8 cellular contexts compared by ENCODE assay signal in the genomic region with DNA sequence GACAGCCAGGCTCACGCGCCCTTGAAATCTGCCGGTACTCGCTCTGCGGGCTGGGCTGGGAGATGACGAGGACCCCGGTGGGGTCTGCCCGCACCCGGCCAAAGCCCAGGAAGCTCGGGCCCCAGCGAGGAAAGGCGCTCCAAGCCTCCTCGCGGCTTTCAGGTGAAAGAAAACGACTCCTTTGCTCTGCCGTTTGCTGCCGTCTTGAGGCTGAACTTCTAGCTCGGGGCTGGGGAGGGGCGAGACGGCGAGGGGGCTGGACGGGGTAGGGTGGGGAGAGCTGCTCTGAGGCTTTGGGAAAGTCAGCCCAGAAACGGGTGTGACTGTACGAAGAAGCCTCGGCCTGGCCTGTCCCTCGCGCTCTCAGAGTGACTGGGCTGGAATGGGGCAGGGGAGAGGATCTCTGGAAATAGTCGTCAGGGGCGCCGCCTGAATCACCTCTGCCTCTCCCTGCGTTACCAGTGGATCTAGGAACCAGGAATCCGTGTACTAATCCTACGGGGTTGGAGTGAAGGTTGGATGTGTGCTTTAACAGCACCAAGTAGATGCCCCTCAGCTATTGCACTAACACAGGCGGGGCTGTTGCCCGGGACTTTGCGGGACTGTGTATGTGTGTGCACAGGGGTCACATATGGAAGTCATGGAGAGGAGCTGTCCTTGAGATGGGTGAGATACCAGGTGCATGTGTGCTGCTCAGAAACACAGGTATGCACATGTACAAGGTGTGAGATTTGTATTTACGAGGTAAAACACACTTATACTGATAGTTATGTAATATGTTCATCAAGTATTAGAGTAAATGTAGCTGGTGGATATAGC. TPM values are rescaled to one million over a fixed set of nuclear protein-coding genes. Genes with fewer than 3 reads are reported as not detected.
A peak's percentile ranks its signal among the peaks of the same experiment; 100 is the strongest.
DNase-seq lines count a peak whose midpoint lies in the region; ATAC-seq, FAIRE-seq and TF ChIP-seq lines count a peak whose summit lies in the region.

No MANE protein-coding gene starts in this region.

- TF ChIP-seq RAD21 in IMR-90 (IDR thresholded peaks at IDR 0.05; ENCODE audit: low read length) (no peak), neural cell (conservative IDR thresholded peaks at IDR 0.05) (no peak)

- H3K4ac ChIP-seq in IMR-90 (ENCODE audit: low read depth, low read length): no peak overlapping the region

- H2BK120ac ChIP-seq in IMR-90 (ENCODE audit: low read depth, low read length): no peak overlapping the region

- FAIRE-seq in GM12891 (lab: Jason Lieb, UNC): no peak

- ATAC-seq in IMR-90 (ENCODE audit: low read depth): no peak
- ATAC-seq in GM18858 (IDR thresholded peaks at IDR 0.05; ENCODE audit: unreplicated experiment): no peak

- peak overlapping the region; percentile 58 for H2AFZ ChIP-seq in IMR-90 (replicated peaks; ENCODE audit: low read length, poor library complexity)
- H2AFZ ChIP-seq in neural cell (ENCODE audit: low read depth, low read length): no peak overlapping the region

- H3K9me3 ChIP-seq in IMR-90 (ENCODE audit: control insufficient read depth, insufficient read depth, low read length) (peaks cover 7% of the 10 kb centered on the region), neural cell (ENCODE audit: low read length) (no peaks in the 10 kb centered on the region)
- no peaks in the 10 kb centered on the region for H3K9me3 ChIP-seq in effector memory CD4-positive, alpha-beta T cell (ENCODE audit: control insufficient read depth, low read length)

- H2BK20ac ChIP-seq in IMR-90 (ENCODE audit: low read depth, low read length): no peak overlapping the region

- no peak overlapping the region for H3K18ac ChIP-seq in IMR-90 (ENCODE audit: low read depth, low read length)

- no peak overlapping the region for H3K56ac ChIP-seq in IMR-90 (ENCODE audit: extremely low read depth, insufficient read depth, low read length)

- H3K4me1 ChIP-seq in IMR-90 (ENCODE audit: control insufficient read depth, insufficient read depth, low read length): peaks cover 2% of the 10 kb centered on the region; the same call in 1 of the 2 replicates
- peaks cover 52% of the 10 kb centered on the region for H3K4me1 ChIP-seq in effector memory CD4-positive, alpha-beta T cell (ENCODE audit: control insufficient read depth, insufficient read depth, low read length, poor library complexity, severe bottlenecking)

- no peak overlapping the region for H2AK9ac ChIP-seq in IMR-90 (replicated peaks; ENCODE audit: low read depth, low read length, poor library complexity)

- TF ChIP-seq CTCF in IMR-90 (conservative IDR thresholded peaks at IDR 0.05; ENCODE audit: low read depth, low read length): no peak
- no peak for TF ChIP-seq CTCF in neural cell (IDR thresholded peaks at IDR 0.05; ENCODE audit: poor library complexity, severe bottlenecking)

- TF ChIP-seq POLR2A in IMR-90 (IDR thresholded peaks at IDR 0.05; ENCODE audit: low read depth, low read length): no peak
- TF ChIP-seq POLR2A in GM12891 (IDR thresholded peaks at IDR 0.05; ENCODE audit: low read depth, low read length): no peak

- H4K20me1 ChIP-seq in IMR-90 (ENCODE audit: insufficient read depth, low read length) (peaks cover 10% of the 10 kb centered on the region), neural cell (ENCODE audit: insufficient read depth) (no peaks in the 10 kb centered on the region)

- no peaks in the 10 kb centered on the region for H3F3A ChIP-seq in neural cell (ENCODE audit: insufficient read depth, low read length, poor library complexity, severe bottlenecking)

- dilution Hi-C loops in IMR-90 (cut with HindIII; ENCODE audit: low sequenced_read_pairs, unreplicated experiment): no loop called here

- H3K23ac ChIP-seq in IMR-90 (ENCODE audit: low read depth, low read length): no peak overlapping the region

- no peaks in the 10 kb centered on the region for H3K79me1 ChIP-seq in IMR-90 (ENCODE audit: low read depth in 1 of 2, low read length in 2 of 2)

- no peaks in the 10 kb centered on the region for H3K9me2 ChIP-seq in neural cell (ENCODE audit: insufficient read depth, low read length)

- H4K91ac ChIP-seq in IMR-90 (ENCODE audit: insufficient read depth, low read depth, low read length): no peak overlapping the region

- H3K27ac ChIP-seq in IMR-90 (ENCODE audit: insufficient read depth, low read length) (no peak overlapping the region), neural cell (ENCODE audit: low read length) (no peak overlapping the region)
- H3K27ac ChIP-seq in effector memory CD4-positive, alpha-beta T cell (ENCODE audit: insufficient read depth, low read length, poor library complexity, severe bottlenecking): no peak overlapping the region

- no peaks in the 10 kb centered on the region for H3K36me3 ChIP-seq in IMR-90 (ENCODE audit: control insufficient read depth, insufficient read depth, low read length)
- no peaks in the 10 kb centered on the region for H3K36me3 ChIP-seq in effector memory CD4-positive, alpha-beta T cell (ENCODE audit: control insufficient read depth, insufficient read depth, low read length)
- H3K36me3 ChIP-seq in neural cell (ENCODE audit: insufficient read depth, low read length): no peaks in the 10 kb centered on the region

- H3K9ac ChIP-seq in IMR-90 (ENCODE audit: low read depth, low read length): no peak overlapping the region
- H3K9ac ChIP-seq in neural cell (ENCODE audit: low read length): no peak overlapping the region

- peak overlapping the region; percentile 80; the same call in 1 of the 2 replicates for H3K4me2 ChIP-seq in IMR-90 (ENCODE audit: low read depth, low read length)
- H3K4me2 ChIP-seq in neural cell (ENCODE audit: low read length): no peak overlapping the region

- POLR2A ChIA-PET in IMR-90 (lab: Charles Lee; ENCODE audit: unreplicated experiment): no interaction called here

- no peak overlapping the region for H2AK5ac ChIP-seq in IMR-90 (ENCODE audit: low read depth, low read length)

- no peak overlapping the region for H2BK5ac ChIP-seq in IMR-90 (ENCODE audit: low read depth, low read length, poor library complexity, severe bottlenecking)

- H4K8ac ChIP-seq in IMR-90 (ENCODE audit: low read depth in 2 of 2, low read length in 2 of 2): no peak overlapping the region

- H3K79me2 ChIP-seq in neural cell (replicated peaks; ENCODE audit: insufficient read depth, low read length): no peaks in the 10 kb centered on the region

- in situ Hi-C loops in IMR-90 (cut with MboI; ENCODE audit: low sequenced_read_pairs): no loop called here

- 0 out of 2 replicates have a peak, but pooled peaks cover 3% of the 10 kb centered on the region for H3K9me1 ChIP-seq in IMR-90 (ENCODE audit: insufficient read depth, low read length)

- intact Hi-C loops in IMR-90 (cut with micrococcal nuclease): no loop called here

- H3K27me3 ChIP-seq in IMR-90 (ENCODE audit: control insufficient read depth, insufficient read depth, low read length) (peaks cover 98% of the 10 kb centered on the region), neural cell (ENCODE audit: insufficient read depth, low read depth, low read length) (peaks cover 99% of the 10 kb centered on the region)
- H3K27me3 ChIP-seq in effector memory CD4-positive, alpha-beta T cell (replicated peaks; ENCODE audit: control insufficient read depth, insufficient read depth, low read length, poor library complexity, severe bottlenecking): peaks cover 65% of the 10 kb centered on the region

- no peak overlapping the region for H4K5ac ChIP-seq in IMR-90 (ENCODE audit: low read depth, low read length)

- CTCF ChIA-PET in IMR-90 (lab: Yijun Ruan, JAX): interaction anchor here (0.6 kb wide), 1 partner anchor 188 kb away, joined by 4 read pairs; no protein-coding TSS in a partner anchor

- H3K4me3 ChIP-seq in IMR-90 (ENCODE audit: insufficient read depth, low read depth, low read length) (no peak overlapping the region; the same call in 1 of the 2 replicates), neural cell (ENCODE audit: low read length) (peak overlapping the region; percentile 59)
- H3K4me3 ChIP-seq in effector memory CD4-positive, alpha-beta T cell (ENCODE audit: insufficient read depth, low read depth, low read length, poor library complexity, severe bottlenecking): peak overlapping the region; percentile 44

- no TSS peak for BruUV-seq in IMR-90 (replicated peaks; lab: Mats Ljungman, UMichigan)

- no peak overlapping the region for H3K14ac ChIP-seq in IMR-90 (replicated peaks; ENCODE audit: low read depth, low read length)

- peak; percentile 45 for DNase-seq in AG20443 (ENCODE audit: low spot score)
- DNase-seq in IMR-90: no peak
- DNase-seq in effector memory CD4-positive, alpha-beta T cell: no peak
- no peak for DNase-seq in activated gamma-delta T cell (lab: John Stamatoyannopoulos, UW)
- DNase-seq in UCSD-AML1 (lab: John Stamatoyannopoulos, UW; ENCODE audit: unreplicated experiment): no peak
- DNase-seq in GM12891 (ENCODE audit: insufficient read length, low spot score): no peak

- H2BK15ac ChIP-seq in IMR-90 (ENCODE audit: low read depth, low read length): no peak overlapping the region

- TF ChIP-seq EP300 in neural cell (conservative IDR thresholded peaks at IDR 0.05; ENCODE audit: poor library complexity, severe bottlenecking): no peak

- WGBS in IMR-90 (ENCODE audit: extremely low coverage in 2 of 2, insufficient read length in 1 of 2), 2 experiments: 3% methylated on average over 18 of the region's 37 CpGs; no CpG with 5 or more reads in 1 of the 2 experiments

TF ChIP-seq in neural cell, 6 proteins besides CTCF, POLR2A, EP300 and RAD21 (continues in another document):
- TF ChIP-seq SMC3 (conservative IDR thresholded peaks at IDR 0.05; ENCODE audit: poor library complexity): no peak

TF ChIP-seq in GM12891, 5 proteins besides CTCF, POLR2A, EP300 and RAD21 (continues in another document):
- TF ChIP-seq PAX5 (IDR thresholded peaks at IDR 0.05; ENCODE audit: insufficient read depth, low read length, severe bottlenecking): no peak

RNA-seq across cellular contexts. Expression of a gene that starts 0.5 kb away (rescaled TPM):
- under 0.01 TPM in 1 of 2 replicates, not detected in the other for total RNA-seq in IMR-90 (2012; rRNA removed)
- 0.05 TPM in 1 of 2 replicates, not detected in the other for polyA plus RNA-seq in IMR-90 (2012; rRNA removed)
- polyA plus RNA-seq in IMR-90 (2012; cell fraction: cytosol; rRNA removed): 0.01 and 0.09 TPM in 2 replicates
- polyA plus RNA-seq in IMR-90 (2012; cell fraction: nucleus; rRNA removed; ENCODE audit: low replicate concordance): 0.13 and 0.22 TPM in 2 replicates
- not detected in 2 replicates for polyA plus RNA-seq in neural cell
- polyA minus RNA-seq in neural cell: not detected in 2 replicates
- polyA plus RNA-seq in GM12891 (2012; ENCODE audit: low read depth, missing spikeins): not detected

RNA-seq across cellular contexts. Expression of a gene that starts 0.6 kb away (rescaled TPM):
- not detected in 2 replicates for total RNA-seq in IMR-90 (2012; rRNA removed)
- polyA plus RNA-seq in IMR-90 (2012; rRNA removed) (0.07 TPM in 2 replicates), neural cell (not detected in 2 replicates)
- 0.14 TPM in 1 of 2 replicates, not detected in the other for polyA plus RNA-seq in IMR-90 (2012; cell fraction: cytosol; rRNA removed)
- polyA plus RNA-seq in IMR-90 (2012; cell fraction: nucleus; rRNA removed; ENCODE audit: low replicate concordance): 0.06 and 0.12 TPM in 2 replicates
- polyA minus RNA-seq in neural cell: not detected in 2 replicates
- not detected for polyA plus RNA-seq in GM12891 (2012; ENCODE audit: low read depth, missing spikeins)

RNA-seq across cellular contexts. Expression of a gene that starts 58.6 kb away (rescaled TPM):
- not detected in 2 replicates for total RNA-seq in IMR-90 (2012; rRNA removed)
- polyA plus RNA-seq in IMR-90 (2012; rRNA removed): not detected in 2 replicates
- not detected in 2 replicates for polyA plus RNA-seq in IMR-90 (2012; cell fraction: cytosol; rRNA removed)
- polyA plus RNA-seq in IMR-90 (2012; cell fraction: nucleus; rRNA removed; ENCODE audit: low replicate concordance): not detected in 2 replicates
- polyA plus RNA-seq in neural cell: not detected in 2 replicates
- polyA minus RNA-seq in neural cell: not detected in 2 replicates
- not detected for polyA plus RNA-seq in GM12891 (2012; ENCODE audit: low read depth, missing spikeins)
